In genomic region chr6:37175332-37176267, GRCh38 we compare ENCODE assay signal across 12 cellular contexts. TPM values are rescaled to one million over a fixed set of nuclear protein-coding genes. Genes with fewer than 3 reads are reported as not detected.
A peak's percentile ranks its signal among the peaks of the same experiment; 100 is the strongest.
DNase-seq lines count a peak whose midpoint lies in the region; ATAC-seq, FAIRE-seq and TF ChIP-seq lines count a peak whose summit lies in the region.
"Had no signal": no experiment of that assay in that cellular context is flagged by ENCODE, and none has a peak within 500 bp of the region (broad histone marks: within the 10 kb centered on the region; RNA-seq: fewer than 3 reads in every experiment).

No MANE protein-coding gene starts in this region.

- ATAC-seq in GM19328 (IDR thresholded peaks at IDR 0.05; ENCODE audit: unreplicated experiment) (peak; percentile 47), heart left ventricle (no peak), heart right ventricle (no peak)

- peaks cover 22% of the 10 kb centered on the region for H3K79me2 ChIP-seq in OCI-LY1 (ENCODE audit: insufficient read depth, low read length)

- peaks cover 32% of the 10 kb centered on the region for H3F3A ChIP-seq in OCI-LY1 (ENCODE audit: insufficient read depth, low read length)

- 87 to 89% (median 88%) methylated on average over 18 of the region's 18 CpGs for WGBS in heart left ventricle, 4 donors
- 88 to 90% methylated on average over 18 of the region's 18 CpGs for WGBS in heart right ventricle, 2 donors

- DNase-seq in CD1c-positive myeloid dendritic cell (ENCODE audit: extremely low spot score), result peak; percentile 59
- peak; percentile 22 for DNase-seq in cerebellar cortex (ENCODE audit: low spot score)
- DNase-seq in heart left ventricle, result no peak
- DNase-seq in urothelium cell line (ENCODE audit: low spot score), result no peak
- no peak for DNase-seq in LoVo (ENCODE audit: low spot score)
- no peak for DNase-seq in heart right ventricle
- DNase-seq: activated gamma-delta T cell; COR-L47; effector CD8-positive, alpha-beta T cell had no signal

- H3K9me3 ChIP-seq in OCI-LY1 (ENCODE audit: low read length), result no peaks in the 10 kb centered on the region
- no peaks in the 10 kb centered on the region for H3K9me3 ChIP-seq in heart left ventricle
- no peaks in the 10 kb centered on the region for H3K9me3 ChIP-seq in heart right ventricle

- H3K36me3 ChIP-seq in OCI-LY1 (ENCODE audit: insufficient read depth, low read length) (peaks cover 54% of the 10 kb centered on the region), heart left ventricle (peaks cover 0 to 57% (median 32%) of the 10 kb centered on the region in 9 donors), heart right ventricle (peaks cover 0 to 57% (median 22%) of the 10 kb centered on the region in 9 donors)

- peaks cover 3% of the 10 kb centered on the region for H4K20me1 ChIP-seq in OCI-LY1 (ENCODE audit: insufficient read depth, low read length)

- FAIRE-seq in urothelium cell line (lab: Jason Lieb, UNC), result no peak
- FAIRE-seq: keratinocyte had no signal

- H3K9ac ChIP-seq in OCI-LY1 (ENCODE audit: low read length), result no peak overlapping the region; the same call in 1 of the 2 replicates

- no peak overlapping the region for H2AFZ ChIP-seq in OCI-LY1 (ENCODE audit: low read length)

- no peaks in the 10 kb centered on the region for H3K9me2 ChIP-seq in OCI-LY1 (ENCODE audit: low read depth, low read length)

- peak overlapping the region; percentile 13; the same call in 1 of the 2 replicates for H3K4me2 ChIP-seq in OCI-LY1 (ENCODE audit: low read length)

- no peak for TF ChIP-seq POLR2A in heart left ventricle (IDR thresholded peaks at IDR 0.05)

- no peaks in the 10 kb centered on the region for H3K27me3 ChIP-seq in OCI-LY1 (ENCODE audit: insufficient read depth, low read length)
- no peaks in the 10 kb centered on the region for H3K27me3 ChIP-seq in heart left ventricle
- H3K27me3 ChIP-seq in heart right ventricle, result no peaks in the 10 kb centered on the region

- H3K4me3 ChIP-seq in OCI-LY1 (ENCODE audit: low read depth, low read length, poor library complexity, severe bottlenecking) (peak overlapping the region; percentile 89), heart left ventricle (peak overlapping the region in 1 of 12 donors; percentile 100), heart right ventricle (peak overlapping the region in 1 of 10 donors; percentile 96)

- H3K4me1 ChIP-seq in OCI-LY1 (ENCODE audit: insufficient read depth, low read length, severe bottlenecking) (peaks cover 44% of the 10 kb centered on the region), heart left ventricle (peaks cover 0 to 71% (median 12%) of the 10 kb centered on the region in 12 donors), heart right ventricle (peaks cover 0 to 68% (median 21%) of the 10 kb centered on the region in 9 donors)

- H3K27ac ChIP-seq in OCI-LY1 (ENCODE audit: low read depth, low read length, poor library complexity, severe bottlenecking), result peak overlapping the region; percentile 93
- peak overlapping the region in 1 of 12 donors; percentile 97 for H3K27ac ChIP-seq in heart left ventricle
- H3K27ac ChIP-seq in heart right ventricle, result peak overlapping the region in 1 of 10 donors; percentile 94

- intact Hi-C loops in heart left ventricle (cut with DNase I) (loop anchor here in 6 of 10 donors (5.0 to 10.0 kb wide), 3 partner anchors 148 to 291 kb away; partner anchors contain the start of gene C6orf89 (in 4 of the 6)), heart right ventricle (cut with DNase I) (loop anchor here in 2 of 10 donors (2.0 to 10.0 kb wide), 2 partner anchors 33 to 151 kb away; no protein-coding TSS in a partner anchor)

- TF ChIP-seq CTCF in OCI-LY1 (IDR thresholded peaks at IDR 0.05; ENCODE audit: low read length) (no peak), heart left ventricle (IDR thresholded peaks at IDR 0.05) (no peak), heart right ventricle (IDR thresholded peaks at IDR 0.05) (no peak)

RNA-seq across cellular contexts. Expression of gene PIM1, which starts 5.6 kb away (rescaled TPM):
- total RNA-seq in heart left ventricle (10 to 100 TPM in 6 of 9 donors, 1 to 10 TPM in 3; 7.0 to 81.8 (median 16.0) TPM), heart right ventricle (100 to 1,000 TPM in 1 of 10 donors, 10 to 100 TPM in 7, 1 to 10 TPM in 2; 9.2 to 106 (median 18.0) TPM)
- polyA plus RNA-seq in heart left ventricle (10 to 100 TPM in 1 of 2 donors, 1 to 10 TPM in 1; 8.2 to 23.1 TPM), heart right ventricle (10 to 100 TPM in 1 of 2 donors, 1 to 10 TPM in 1; 9.4 to 10.8 TPM)

Comparison
In these comparisons a context has a peak if more than half of its experiments do, and no peak if none do; other contexts are left out.
1. DNase-seq: peak in CD1c-positive myeloid dendritic cell (single experiment) and cerebellar cortex (single experiment); none in heart left ventricle (0 of 5), urothelium cell line (single experiment), LoVo (single experiment) and heart right ventricle (0 of 2).